8 cellular contexts compared by ENCODE assay signal in genomic region chr12:57518920-57519757, GRCh38. TPM values are rescaled to one million over a fixed set of nuclear protein-coding genes. Genes with fewer than 3 reads are reported as not detected.
DNase-seq lines count a peak whose midpoint lies in the region; ATAC-seq, FAIRE-seq and TF ChIP-seq lines count a peak whose summit lies in the region.

No MANE protein-coding gene starts in this region.

- TF ChIP-seq CTCF in bronchial epithelial cell (IDR thresholded peaks at IDR 0.05; ENCODE audit: insufficient read depth, low read length, severe bottlenecking) (no peak), liver (IDR thresholded peaks at IDR 0.05; ENCODE audit: low read depth, low read length, missing input control) (no peak), thoracic aorta (IDR thresholded peaks at IDR 0.05) (no peak)

- H3K27ac ChIP-seq in liver (ENCODE audit: low read depth in 1 of 2, low read length in 2 of 2), result peak overlapping the region; percentile 94 to 95
- peak overlapping the region; percentile 94 to 96 for H3K27ac ChIP-seq in thoracic aorta

- ATAC-seq in thoracic aorta (ENCODE audit: insufficient number of reproducible peaks, low FRiP score, low read depth), result no peak
- no peak for ATAC-seq in GM21515 (IDR thresholded peaks at IDR 0.05; ENCODE audit: unreplicated experiment)

- H3K9me3 ChIP-seq in liver (ENCODE audit: control insufficient read depth in 4 of 4, low read length in 3 of 4) (no peaks in the 10 kb centered on the region), thoracic aorta (no peaks in the 10 kb centered on the region)

- TF ChIP-seq RAD21 in liver (IDR thresholded peaks at IDR 0.05), result no peak

- DNase-seq in GF-D8 (lab: John Stamatoyannopoulos, UW) (peak; percentile 25), NCI-H69 (lab: John Stamatoyannopoulos, UW) (peak; percentile 71), bronchial epithelial cell (ENCODE audit: low read depth) (peak; percentile 13), thoracic aorta (ENCODE audit: low spot score) (no peak), occipital lobe (lab: John Stamatoyannopoulos, UW) (no peak), SKM-1 treated with dmso at 0.1 percent for 144 hours (lab: John Stamatoyannopoulos, UW; ENCODE audit: unreplicated experiment) (no peak)

- H3K27me3 ChIP-seq in bronchial epithelial cell (ENCODE audit: control insufficient read depth, insufficient read depth, low read length) (no peaks in the 10 kb centered on the region), liver (ENCODE audit: control insufficient read depth in 4 of 4, insufficient read depth in 4 of 4, low read length in 3 of 4) (no peaks in the 10 kb centered on the region), thoracic aorta (replicated peaks; ENCODE audit: insufficient read depth) (no peaks in the 10 kb centered on the region)

- peak overlapping the region; percentile 99 for H3K4me3 ChIP-seq in bronchial epithelial cell (ENCODE audit: low read depth, low read length)
- peak overlapping the region; percentile 88 to 98 (median 97) for H3K4me3 ChIP-seq in liver (ENCODE audit: low read depth in 1 of 3, low read length in 3 of 3)
- H3K4me3 ChIP-seq in thoracic aorta, result peak overlapping the region; percentile 83

- FAIRE-seq in bronchial epithelial cell (lab: Jason Lieb, UNC), result no peak

- 22% methylated on average over 7 of the region's 7 CpGs for WGBS in liver

- H3K36me3 ChIP-seq in bronchial epithelial cell (ENCODE audit: control insufficient read depth, insufficient read depth, low read length) (peaks cover 34% of the 10 kb centered on the region), liver (ENCODE audit: control insufficient read depth in 4 of 4, insufficient read depth in 3 of 4, low read depth in 1 of 4, low read length in 3 of 4) (peaks cover 3 to 34% (median 33%) of the 10 kb centered on the region in 4 donors), thoracic aorta (peaks cover 30% of the 10 kb centered on the region)

- H3K9ac ChIP-seq in liver (ENCODE audit: low read depth in 1 of 2, low read length in 2 of 2), result peak overlapping the region; percentile 80 to 89

- H3K4me1 ChIP-seq in liver (ENCODE audit: control insufficient read depth in 4 of 4, insufficient read depth in 4 of 4, low read length in 3 of 4), result peaks cover 7 to 48% (median 27%) of the 10 kb centered on the region in 4 donors
- H3K4me1 ChIP-seq in thoracic aorta (ENCODE audit: control insufficient read depth in 1 of 2, low read depth in 2 of 2), result peaks cover 37 to 48% of the 10 kb centered on the region in 2 donors

TF ChIP-seq in liver, 16 proteins besides CTCF, POLR2A, EP300 and RAD21:
- TF ChIP-seq, protein P1, sequence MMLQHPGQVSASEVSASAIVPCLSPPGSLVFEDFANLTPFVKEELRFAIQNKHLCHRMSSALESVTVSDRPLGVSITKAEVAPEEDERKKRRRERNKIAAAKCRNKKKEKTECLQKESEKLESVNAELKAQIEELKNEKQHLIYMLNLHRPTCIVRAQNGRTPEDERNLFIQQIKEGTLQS (IDR thresholded peaks at IDR 0.05), result peak; percentile 23
- no peak for TF ChIP-seq HNF4G (IDR thresholded peaks at IDR 0.05)

RNA-seq across cellular contexts. Expression of gene DDIT3, which starts 1.2 kb away (rescaled TPM):
- 213 and 231 TPM in 2 replicates for total RNA-seq in bronchial epithelial cell
- total RNA-seq in liver, result 10 to 100 TPM in 1 of 2 donors, 1 to 10 TPM in 1; 4.7 to 12.6 TPM
- polyA plus RNA-seq in liver, result 10 to 100 TPM; 19.9 to 30.2 TPM
- total RNA-seq in thoracic aorta, result 10 to 100 TPM; 35.5 to 39.6 TPM
- total RNA-seq in occipital lobe, result 5.3 TPM

RNA-seq across cellular contexts. Expression of gene MBD6, which starts 3.5 kb away (rescaled TPM):
- total RNA-seq in bronchial epithelial cell (5.0 and 5.1 TPM in 2 replicates), liver (10 to 100 TPM in 1 of 2 donors, 1 to 10 TPM in 1; 9.9 to 20.2 TPM), thoracic aorta (10 to 100 TPM; 39.2 to 54.3 TPM), occipital lobe (2.0 TPM)
- polyA plus RNA-seq in liver, result 10 to 100 TPM; 14.7 to 15.1 TPM

RNA-seq across cellular contexts. Expression of gene DCTN2, which starts 27.9 kb away (rescaled TPM):
- total RNA-seq in bronchial epithelial cell, result 65.8 and 87.9 TPM in 2 replicates
- 10 to 100 TPM; 28.5 to 33.2 TPM for total RNA-seq in liver
- 10 to 100 TPM; 29.2 to 66.6 TPM for polyA plus RNA-seq in liver
- 100 to 1,000 TPM; 101 to 153 TPM for total RNA-seq in thoracic aorta
- 103 TPM for total RNA-seq in occipital lobe

RNA-seq across cellular contexts. Expression of gene KIF5A, which starts 30.7 kb away (rescaled TPM):
- total RNA-seq in bronchial epithelial cell, result under 0.01 and 0.26 TPM in 2 replicates
- under 1 TPM in 1 of 2 donors, not detected in 1; 0.42 TPM for total RNA-seq in liver
- under 1 TPM in 1 of 2 donors, not detected in 1; 0.01 TPM for polyA plus RNA-seq in liver
- total RNA-seq in thoracic aorta, result 1 to 10 TPM in 1 of 2 donors, under 1 TPM in 1; 0.81 to 2.7 TPM
- total RNA-seq in occipital lobe, result 50.2 TPM

RNA-seq across cellular contexts. Expression of gene MARS1, which starts 31.3 kb away (rescaled TPM):
- total RNA-seq in bronchial epithelial cell (374 and 477 TPM in 2 replicates), liver (10 to 100 TPM; 45.0 to 83.3 TPM), thoracic aorta (100 to 1,000 TPM in 1 of 2 donors, 10 to 100 TPM in 1; 58.8 to 104 TPM), occipital lobe (65.2 TPM)
- polyA plus RNA-seq in liver, result 10 to 100 TPM; 43.9 to 66.9 TPM

Comparison
In these comparisons a context has a peak if more than half of its experiments do, and no peak if none do; other contexts are left out.
1. DNase-seq: peak in GF-D8 (single experiment), NCI-H69 (single experiment) and bronchial epithelial cell (single experiment); none in thoracic aorta (single experiment), occipital lobe (single experiment) and SKM-1 treated with dmso at 0.1 percent for 144 hours (single experiment).
2. Peak in every context shown above with its lines, with median percentiles within 50 percentile points of each other: H3K4me3 ChIP-seq.